2 cellular contexts compared by ENCODE assay signal in the genomic region with DNA sequence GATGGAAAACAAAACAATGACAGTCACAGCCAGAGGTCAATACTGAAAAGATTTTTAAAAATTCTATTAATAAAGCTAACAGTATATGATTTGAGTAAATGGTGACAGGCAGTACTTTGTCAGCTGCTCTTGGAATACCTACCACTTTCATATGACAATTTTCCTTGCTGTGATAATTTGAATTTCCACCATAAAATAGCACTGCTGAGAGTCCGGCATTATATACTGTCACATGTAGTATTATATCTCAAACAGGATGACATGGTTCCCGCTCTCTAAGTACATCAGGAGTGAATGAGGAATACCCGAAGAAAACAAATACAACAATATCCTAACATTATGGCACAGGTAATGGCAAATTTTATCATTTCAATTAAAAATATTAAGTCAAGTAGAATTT.
TF ChIP-seq lines count a peak whose summit lies in the region.

No MANE protein-coding gene starts in this region.

TF ChIP-seq in neural cell, 6 proteins besides CTCF, POLR2A, EP300 and RAD21 (continued from another document):
- TF ChIP-seq, protein P1, sequence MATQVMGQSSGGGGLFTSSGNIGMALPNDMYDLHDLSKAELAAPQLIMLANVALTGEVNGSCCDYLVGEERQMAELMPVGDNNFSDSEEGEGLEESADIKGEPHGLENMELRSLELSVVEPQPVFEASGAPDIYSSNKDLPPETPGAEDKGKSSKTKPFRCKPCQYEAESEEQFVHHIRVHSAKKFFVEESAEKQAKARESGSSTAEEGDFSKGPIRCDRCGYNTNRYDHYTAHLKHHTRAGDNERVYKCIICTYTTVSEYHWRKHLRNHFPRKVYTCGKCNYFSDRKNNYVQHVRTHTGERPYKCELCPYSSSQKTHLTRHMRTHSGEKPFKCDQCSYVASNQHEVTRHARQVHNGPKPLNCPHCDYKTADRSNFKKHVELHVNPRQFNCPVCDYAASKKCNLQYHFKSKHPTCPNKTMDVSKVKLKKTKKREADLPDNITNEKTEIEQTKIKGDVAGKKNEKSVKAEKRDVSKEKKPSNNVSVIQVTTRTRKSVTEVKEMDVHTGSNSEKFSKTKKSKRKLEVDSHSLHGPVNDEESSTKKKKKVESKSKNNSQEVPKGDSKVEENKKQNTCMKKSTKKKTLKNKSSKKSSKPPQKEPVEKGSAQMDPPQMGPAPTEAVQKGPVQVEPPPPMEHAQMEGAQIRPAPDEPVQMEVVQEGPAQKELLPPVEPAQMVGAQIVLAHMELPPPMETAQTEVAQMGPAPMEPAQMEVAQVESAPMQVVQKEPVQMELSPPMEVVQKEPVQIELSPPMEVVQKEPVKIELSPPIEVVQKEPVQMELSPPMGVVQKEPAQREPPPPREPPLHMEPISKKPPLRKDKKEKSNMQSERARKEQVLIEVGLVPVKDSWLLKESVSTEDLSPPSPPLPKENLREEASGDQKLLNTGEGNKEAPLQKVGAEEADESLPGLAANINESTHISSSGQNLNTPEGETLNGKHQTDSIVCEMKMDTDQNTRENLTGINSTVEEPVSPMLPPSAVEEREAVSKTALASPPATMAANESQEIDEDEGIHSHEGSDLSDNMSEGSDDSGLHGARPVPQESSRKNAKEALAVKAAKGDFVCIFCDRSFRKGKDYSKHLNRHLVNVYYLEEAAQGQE (IDR thresholded peaks at IDR 0.05; ENCODE audit: borderline replicate concordance), result peak; percentile 93
- TF ChIP-seq EZH2 (IDR thresholded peaks at IDR 0.05; ENCODE audit: borderline replicate concordance, insufficient read depth, low read length, poor library complexity, severe bottlenecking) (no peak), MXI1 (conservative IDR thresholded peaks at IDR 0.05; ENCODE audit: poor library complexity, severe bottlenecking) (no peak), TAF1 (IDR thresholded peaks at IDR 0.05; ENCODE audit: low read depth) (no peak)

TF ChIP-seq in GM23338, 12 proteins besides CTCF, POLR2A, EP300 and RAD21 (continued from another document):
- TF ChIP-seq, protein P2, sequence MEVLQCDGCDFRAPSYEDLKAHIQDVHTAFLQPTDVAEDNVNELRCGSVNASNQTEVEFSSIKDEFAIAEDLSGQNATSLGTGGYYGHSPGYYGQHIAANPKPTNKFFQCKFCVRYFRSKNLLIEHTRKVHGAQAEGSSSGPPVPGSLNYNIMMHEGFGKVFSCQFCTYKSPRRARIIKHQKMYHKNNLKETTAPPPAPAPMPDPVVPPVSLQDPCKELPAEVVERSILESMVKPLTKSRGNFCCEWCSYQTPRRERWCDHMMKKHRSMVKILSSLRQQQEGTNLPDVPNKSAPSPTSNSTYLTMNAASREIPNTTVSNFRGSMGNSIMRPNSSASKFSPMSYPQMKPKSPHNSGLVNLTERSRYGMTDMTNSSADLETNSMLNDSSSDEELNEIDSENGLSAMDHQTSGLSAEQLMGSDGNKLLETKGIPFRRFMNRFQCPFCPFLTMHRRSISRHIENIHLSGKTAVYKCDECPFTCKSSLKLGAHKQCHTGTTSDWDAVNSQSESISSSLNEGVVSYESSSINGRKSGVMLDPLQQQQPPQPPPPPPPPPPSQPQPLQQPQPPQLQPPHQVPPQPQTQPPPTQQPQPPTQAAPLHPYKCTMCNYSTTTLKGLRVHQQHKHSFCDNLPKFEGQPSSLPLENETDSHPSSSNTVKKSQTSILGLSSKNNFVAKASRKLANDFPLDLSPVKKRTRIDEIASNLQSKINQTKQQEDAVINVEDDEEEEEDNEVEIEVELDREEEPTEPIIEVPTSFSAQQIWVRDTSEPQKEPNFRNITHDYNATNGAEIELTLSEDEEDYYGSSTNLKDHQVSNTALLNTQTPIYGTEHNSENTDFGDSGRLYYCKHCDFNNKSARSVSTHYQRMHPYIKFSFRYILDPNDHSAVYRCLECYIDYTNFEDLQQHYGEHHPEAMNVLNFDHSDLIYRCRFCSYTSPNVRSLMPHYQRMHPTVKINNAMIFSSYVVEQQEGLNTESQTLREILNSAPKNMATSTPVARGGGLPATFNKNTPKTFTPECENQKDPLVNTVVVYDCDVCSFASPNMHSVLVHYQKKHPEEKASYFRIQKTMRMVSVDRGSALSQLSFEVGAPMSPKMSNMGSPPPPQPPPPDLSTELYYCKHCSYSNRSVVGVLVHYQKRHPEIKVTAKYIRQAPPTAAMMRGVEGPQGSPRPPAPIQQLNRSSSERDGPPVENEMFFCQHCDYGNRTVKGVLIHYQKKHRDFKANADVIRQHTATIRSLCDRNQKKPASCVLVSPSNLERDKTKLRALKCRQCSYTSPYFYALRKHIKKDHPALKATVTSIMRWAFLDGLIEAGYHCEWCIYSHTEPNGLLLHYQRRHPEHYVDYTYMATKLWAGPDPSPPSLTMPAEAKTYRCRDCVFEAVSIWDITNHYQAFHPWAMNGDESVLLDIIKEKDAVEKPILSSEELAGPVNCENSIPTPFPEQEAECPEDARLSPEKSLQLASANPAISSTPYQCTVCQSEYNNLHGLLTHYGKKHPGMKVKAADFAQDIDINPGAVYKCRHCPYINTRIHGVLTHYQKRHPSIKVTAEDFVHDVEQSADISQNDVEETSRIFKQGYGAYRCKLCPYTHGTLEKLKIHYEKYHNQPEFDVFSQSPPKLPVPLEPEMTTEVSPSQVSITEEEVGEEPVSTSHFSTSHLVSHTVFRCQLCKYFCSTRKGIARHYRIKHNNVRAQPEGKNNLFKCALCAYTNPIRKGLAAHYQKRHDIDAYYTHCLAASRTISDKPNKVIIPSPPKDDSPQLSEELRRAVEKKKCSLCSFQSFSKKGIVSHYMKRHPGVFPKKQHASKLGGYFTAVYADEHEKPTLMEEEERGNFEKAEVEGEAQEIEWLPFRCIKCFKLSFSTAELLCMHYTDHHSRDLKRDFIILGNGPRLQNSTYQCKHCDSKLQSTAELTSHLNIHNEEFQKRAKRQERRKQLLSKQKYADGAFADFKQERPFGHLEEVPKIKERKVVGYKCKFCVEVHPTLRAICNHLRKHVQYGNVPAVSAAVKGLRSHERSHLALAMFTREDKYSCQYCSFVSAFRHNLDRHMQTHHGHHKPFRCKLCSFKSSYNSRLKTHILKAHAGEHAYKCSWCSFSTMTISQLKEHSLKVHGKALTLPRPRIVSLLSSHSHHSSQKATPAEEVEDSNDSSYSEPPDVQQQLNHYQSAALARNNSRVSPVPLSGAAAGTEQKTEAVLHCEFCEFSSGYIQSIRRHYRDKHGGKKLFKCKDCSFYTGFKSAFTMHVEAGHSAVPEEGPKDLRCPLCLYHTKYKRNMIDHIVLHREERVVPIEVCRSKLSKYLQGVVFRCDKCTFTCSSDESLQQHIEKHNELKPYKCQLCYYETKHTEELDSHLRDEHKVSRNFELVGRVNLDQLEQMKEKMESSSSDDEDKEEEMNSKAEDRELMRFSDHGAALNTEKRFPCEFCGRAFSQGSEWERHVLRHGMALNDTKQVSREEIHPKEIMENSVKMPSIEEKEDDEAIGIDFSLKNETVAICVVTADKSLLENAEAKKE (CRISPR knock-in tag; IDR thresholded peaks at IDR 0.05), result no peak
- TF ChIP-seq ZNF331 (CRISPR knock-in tag; IDR thresholded peaks at IDR 0.05; ENCODE audit: low read depth) (no peak), POLR2AphosphoS5 (IDR thresholded peaks at IDR 0.05; ENCODE audit: low read depth) (no peak), STAT1 (IDR thresholded peaks at IDR 0.05; ENCODE audit: unreplicated experiment) (no peak), ZNF114 (CRISPR knock-in tag; IDR thresholded peaks at IDR 0.05) (no peak), EZH2phosphoT487 (IDR thresholded peaks at IDR 0.05; ENCODE audit: unreplicated experiment) (no peak), NANOG (IDR thresholded peaks at IDR 0.05; ENCODE audit: borderline replicate concordance) (no peak)
- TF ChIP-seq, protein P3, sequence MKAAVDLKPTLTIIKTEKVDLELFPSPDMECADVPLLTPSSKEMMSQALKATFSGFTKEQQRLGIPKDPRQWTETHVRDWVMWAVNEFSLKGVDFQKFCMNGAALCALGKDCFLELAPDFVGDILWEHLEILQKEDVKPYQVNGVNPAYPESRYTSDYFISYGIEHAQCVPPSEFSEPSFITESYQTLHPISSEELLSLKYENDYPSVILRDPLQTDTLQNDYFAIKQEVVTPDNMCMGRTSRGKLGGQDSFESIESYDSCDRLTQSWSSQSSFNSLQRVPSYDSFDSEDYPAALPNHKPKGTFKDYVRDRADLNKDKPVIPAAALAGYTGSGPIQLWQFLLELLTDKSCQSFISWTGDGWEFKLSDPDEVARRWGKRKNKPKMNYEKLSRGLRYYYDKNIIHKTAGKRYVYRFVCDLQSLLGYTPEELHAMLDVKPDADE (IDR thresholded peaks at IDR 0.05), result no peak
